ENCODE assay signal across 24 cellular contexts in genomic region chr18:54871231-54871630, GRCh38. TPM values are rescaled to one million over a fixed set of nuclear protein-coding genes. Genes with fewer than 3 reads are reported as not detected.
DNase-seq lines count a peak whose midpoint lies in the region; ATAC-seq, FAIRE-seq and TF ChIP-seq lines count a peak whose summit lies in the region.
"Had no signal": no experiment of that assay in that cellular context is flagged by ENCODE, and none has a peak within 500 bp of the region (broad histone marks: within the 10 kb centered on the region; RNA-seq: fewer than 3 reads in every experiment).

No MANE protein-coding gene starts in this region.

- H4K20me1 ChIP-seq in SK-N-SH (ENCODE audit: insufficient read depth) (no peaks in the 10 kb centered on the region), K562 (replicated peaks; ENCODE audit: control insufficient read depth, insufficient read depth, low read length) (no peaks in the 10 kb centered on the region)

- no peak overlapping the region for H3K9ac ChIP-seq in SK-N-SH
- peak overlapping the region in 1 of 2 experiments; percentile 14; a peak in 1 of 4 replicates for H3K9ac ChIP-seq in K562 (ENCODE audit: insufficient read depth in 1 of 2, low read depth in 2 of 2, low read length in 2 of 2)
- H3K9ac ChIP-seq in endodermal cell (ENCODE audit: extremely low read depth, low read length, poor library complexity, severe bottlenecking): no peak overlapping the region
- H3K9ac ChIP-seq in colonic mucosa (ENCODE audit: low read depth in 2 of 2, low read length in 2 of 2): no peak overlapping the region
- H3K9ac ChIP-seq: KMS-11 had no signal

- H3K36me3 Mint-ChIP-seq in endodermal cell (ENCODE audit: low read depth): no peaks in the 10 kb centered on the region
- no peaks in the 10 kb centered on the region for H3K36me3 Mint-ChIP-seq in activated CD4-positive, alpha-beta memory T cell treated with anti-CD3 and anti-CD28 coated beads for 36 hours

- H2AFZ ChIP-seq in SK-N-SH (ENCODE audit: low read depth): no peak overlapping the region
- peak overlapping the region; percentile 68; the same call in 1 of the 2 replicates for H2AFZ ChIP-seq in K562 (ENCODE audit: low read depth, low read length)

- H3K9me3 Mint-ChIP-seq in endodermal cell: peaks cover 7% of the 10 kb centered on the region
- H3K9me3 Mint-ChIP-seq in activated CD4-positive, alpha-beta memory T cell treated with anti-CD3 and anti-CD28 coated beads for 36 hours: no peaks in the 10 kb centered on the region
- H3K9me3 Mint-ChIP-seq: HFFc6 had no signal

- DNase-seq in NCI-H1417 (lab: John Stamatoyannopoulos, UW): peak in 2 of 3 experiments; percentile 32 to 84
- DNase-seq in NCI-H1417 treated with DMSO at 0.1 percent for 48 hours (lab: John Stamatoyannopoulos, UW): no peak
- peak; percentile 62 for DNase-seq in SK-N-SH
- peak in 3 of 4 experiments; percentile 6 to 35 (median 11) for DNase-seq in K562 (ENCODE audit: extremely low read depth in 1 of 4, low spot score in 3 of 4)
- no peak for DNase-seq in endodermal cell
- no peak for DNase-seq in activated naive CD4-positive, alpha-beta T cell treated with Interleukin-2 at 50 U/mL for 16 hours
- no peak for DNase-seq in activated CD4-positive, alpha-beta memory T cell treated with anti-CD3 and anti-CD28 coated beads for 36 hours
- DNase-seq in colonic mucosa: no peak
- DNase-seq: 8988T, COR-L47, DMS153, HFFc6, NCI-H1436, NCI-H2029, NCI-H2171 treated with DMSO at 0.1 percent for 48 hours, NCI-H446 treated with DMSO at 0.1 percent for 48 hours, NCI-H748 treated with DMSO at 0.1 percent for 48 hours, RPMI8226, SHP77 treated with DMSO at 0.1 percent for 48 hours had no signal

- H3K27me3 Mint-ChIP-seq in endodermal cell (ENCODE audit: insufficient read depth): no peaks in the 10 kb centered on the region
- no peaks in the 10 kb centered on the region for H3K27me3 Mint-ChIP-seq in activated CD4-positive, alpha-beta memory T cell treated with anti-CD3 and anti-CD28 coated beads for 36 hours

- H3K4me3 Mint-ChIP-seq in endodermal cell: no peak overlapping the region
- H3K4me3 Mint-ChIP-seq in activated CD4-positive, alpha-beta memory T cell treated with anti-CD3 and anti-CD28 coated beads for 36 hours: no peak overlapping the region
- H3K4me3 Mint-ChIP-seq: HFFc6 had no signal

- H3K27me3 ChIP-seq in SK-N-SH (ENCODE audit: insufficient read depth) (no peaks in the 10 kb centered on the region), K562 (ENCODE audit: control insufficient read depth in 2 of 2, insufficient read depth in 2 of 2, low read length in 2 of 2) (no peaks in the 10 kb centered on the region), endodermal cell (ENCODE audit: control insufficient read depth, insufficient read depth, low read length, poor library complexity, severe bottlenecking) (no peaks in the 10 kb centered on the region), colonic mucosa (no peaks in the 10 kb centered on the region)

- CTCF ChIA-PET in SK-N-SH (lab: Yijun Ruan, JAX) (interaction anchor here (0.9 to 2.2 kb wide), 5 partner anchors 44 to 370 kb away, joined by 3 to 8 read pairs (median 4); no protein-coding TSS in a partner anchor), K562 (lab: Yijun Ruan, JAX; ENCODE audit: low intra/inter-chr PET ratio) (no interaction called here)
- CTCF ChIA-PET in activated CD4-positive, alpha-beta memory T cell treated with anti-CD3 and anti-CD28 coated beads for 36 hours (lab: Charles Lee): interaction anchor here (1.0 kb wide), 1 partner anchor 479 kb away, joined by 3 read pairs; no protein-coding TSS in a partner anchor

- no peaks in the 10 kb centered on the region for H3K36me3 ChIP-seq in SK-N-SH (replicated peaks in 1 of 2; ENCODE audit: control insufficient read depth in 1 of 2, insufficient read depth in 2 of 2, low read length in 1 of 2)
- H3K36me3 ChIP-seq in K562 (ENCODE audit: control insufficient read depth, insufficient read depth, low read length): no peaks in the 10 kb centered on the region
- no peaks in the 10 kb centered on the region for H3K36me3 ChIP-seq in endodermal cell (ENCODE audit: control insufficient read depth, insufficient read depth, low read length)
- H3K36me3 ChIP-seq in colonic mucosa: no peaks in the 10 kb centered on the region

- H3K4me3 ChIP-seq in SK-N-SH (ENCODE audit: low read depth in 2 of 2, low read length in 1 of 2): no peak overlapping the region
- no peak overlapping the region for H3K4me3 ChIP-seq in K562
- H3K4me3 ChIP-seq in endodermal cell (ENCODE audit: low read length): no peak overlapping the region
- H3K4me3 ChIP-seq in colonic mucosa: no peak overlapping the region

- 66% methylated on average over 6 of the region's 6 CpGs for WGBS in SK-N-SH (ENCODE audit: low lambda C conversion rate)
- 14% methylated on average over 5 of the region's 6 CpGs for WGBS in K562 (ENCODE audit: insufficient coverage, low coverage, missing lambda C conversion rate)
- 95 to 98% methylated on average over 4 to 6 of the region's 6 CpGs for WGBS in endodermal cell (ENCODE audit: insufficient coverage in 1 of 2, insufficient read length in 1 of 2), 2 experiments

- no peaks in the 10 kb centered on the region for H3K9me1 ChIP-seq in K562 (ENCODE audit: control insufficient read depth, insufficient read depth, low read length)

- peak; percentile 34; the same call in 1 of the 3 replicates for ATAC-seq in K562
- ATAC-seq: HepG2 had no signal

- H3K79me2 ChIP-seq in SK-N-SH (ENCODE audit: insufficient read depth) (no peaks in the 10 kb centered on the region), K562 (ENCODE audit: control insufficient read depth, insufficient read depth, low read length) (no peaks in the 10 kb centered on the region)

- POLR2A ChIA-PET in SK-N-SH (lab: Yijun Ruan, JAX) (interaction anchor here (1.0 kb wide), 2 partner anchors 39 to 47 kb away, joined by 3 read pairs; no protein-coding TSS in a partner anchor), K562 (lab: Yijun Ruan, JAX) (no interaction called here)
- POLR2A ChIA-PET in activated CD4-positive, alpha-beta memory T cell treated with anti-CD3 and anti-CD28 coated beads for 36 hours (lab: Charles Lee): no interaction called here

- H3K27ac ChIP-seq in SK-N-SH (ENCODE audit: low read depth in 2 of 2, low read length in 1 of 2): peak overlapping the region in 1 of 2 experiments; percentile 77; a peak in 2 of 4 replicates
- peak overlapping the region; percentile 56; the same call in 2 of the 3 replicates for H3K27ac ChIP-seq in K562 (ENCODE audit: extremely low read depth, low read depth, low read length)
- no peak overlapping the region for H3K27ac ChIP-seq in endodermal cell (ENCODE audit: low read depth, low read length)
- no peak overlapping the region for H3K27ac ChIP-seq in colonic mucosa
- H3K27ac ChIP-seq: KMS-11 had no signal

- no peak overlapping the region for H3K27ac Mint-ChIP-seq in endodermal cell
- H3K27ac Mint-ChIP-seq in activated CD4-positive, alpha-beta memory T cell treated with anti-CD3 and anti-CD28 coated beads for 36 hours: no peak overlapping the region
- H3K27ac Mint-ChIP-seq: HFFc6 had no signal

- no peak for FAIRE-seq in K562 (lab: Jason Lieb, UNC)
- FAIRE-seq: GM12891, H54, HepG2 had no signal

- no peak overlapping the region for H3K4me2 ChIP-seq in SK-N-SH
- no peak overlapping the region for H3K4me2 ChIP-seq in K562 (ENCODE audit: insufficient read depth, low read length)
- H3K4me2 ChIP-seq: KMS-11 had no signal

- no peaks in the 10 kb centered on the region for H3K9me3 ChIP-seq in SK-N-SH
- H3K9me3 ChIP-seq in K562 (replicated peaks; ENCODE audit: control insufficient read depth, insufficient read depth, low read depth, low read length): no peaks in the 10 kb centered on the region
- H3K9me3 ChIP-seq in endodermal cell (ENCODE audit: control insufficient read depth, low read length): peaks cover 5% of the 10 kb centered on the region
- no peaks in the 10 kb centered on the region for H3K9me3 ChIP-seq in colonic mucosa

- in situ Hi-C loops in K562 (cut with MboI): no loop called here

- BruUV-seq in K562 (replicated peaks; lab: Mats Ljungman, UMichigan): no TSS peak

- no peak for TF ChIP-seq CTCF in SK-N-SH (IDR thresholded peaks at IDR 0.05)
- TF ChIP-seq CTCF in K562 (IDR thresholded peaks at IDR 0.05 in 2 of 3, conservative IDR thresholded peaks at IDR 0.05 in 1 of 3; ENCODE audit: insufficient read depth in 2 of 3, low read depth in 1 of 3, low read length in 3 of 3): no peak
- TF ChIP-seq CTCF in endodermal cell (conservative IDR thresholded peaks at IDR 0.05): no peak
- TF ChIP-seq CTCF in colonic mucosa (IDR thresholded peaks at IDR 0.05): no peak

- H3F3A ChIP-seq in SK-N-SH (replicated peaks; ENCODE audit: insufficient read depth): no peaks in the 10 kb centered on the region

- intact Hi-C loops in K562 (cut with micrococcal nuclease) (no loop called here), colonic mucosa (cut with DNase I) (no loop called here)
- intact Hi-C loops in activated CD4-positive, alpha-beta memory T cell treated with anti-CD3 and anti-CD28 coated beads for 36 hours (cut with micrococcal nuclease): no loop called here

- TF ChIP-seq POLR2A in K562 (conservative IDR thresholded peaks at IDR 0.05): no peak

- TF ChIP-seq EP300 in SK-N-SH (IDR thresholded peaks at IDR 0.05; ENCODE audit: borderline replicate concordance in 1 of 2, low read depth in 1 of 2, low read length in 1 of 2): peak in 1 of 2 experiments; percentile 96; a peak in 2 of 4 replicates
- TF ChIP-seq EP300 in K562 (IDR thresholded peaks at IDR 0.05; ENCODE audit: low read length): no peak

- H3K4me1 ChIP-seq in SK-N-SH (ENCODE audit: control insufficient read depth in 1 of 2, insufficient read depth in 2 of 2, low read depth in 1 of 2, low read length in 1 of 2) (peaks cover 0 to 3% of the 10 kb centered on the region in 2 experiments; a peak in 2 of 4 replicates), K562 (replicated peaks in 1 of 2; ENCODE audit: control insufficient read depth in 2 of 2, insufficient read depth in 2 of 2, low read length in 2 of 2) (peaks cover 0 to 20% of the 10 kb centered on the region in 2 experiments; a peak in 3 of 5 replicates), endodermal cell (ENCODE audit: control insufficient read depth, insufficient read depth, low read length) (no peaks in the 10 kb centered on the region), colonic mucosa (no peaks in the 10 kb centered on the region)

- no peaks in the 10 kb centered on the region for H3K9me2 ChIP-seq in SK-N-SH

- no peaks in the 10 kb centered on the region for H3K4me1 Mint-ChIP-seq in endodermal cell
- peaks cover 5% of the 10 kb centered on the region for H3K4me1 Mint-ChIP-seq in activated CD4-positive, alpha-beta memory T cell treated with anti-CD3 and anti-CD28 coated beads for 36 hours (ENCODE audit: low read depth)

- TF ChIP-seq RAD21 in SK-N-SH (IDR thresholded peaks at IDR 0.05; ENCODE audit: low read length): peak; percentile 25; the same call in 1 of the 2 replicates
- TF ChIP-seq RAD21 in K562 (CRISPR knock-in tag; conservative IDR thresholded peaks at IDR 0.05 in 1 of 2, IDR thresholded peaks at IDR 0.05 in 1 of 2): no peak

RNA-seq across cellular contexts. Expression of gene RAB27B, which starts 43.0 kb away (rescaled TPM):
- polyA plus RNA-seq in SK-N-SH (2012; rRNA removed) (0.56 and 0.68 TPM in 2 replicates), K562 (2011; rRNA removed) (0.19 and 2.5 TPM in 2 replicates), K562 (2014; fragmentation: Illumina TruSeq; extraction: Trizol) (1.2 TPM in 2 replicates), K562 (2014; fragmentation: Nextera tagmentation; extraction: Ambion mirVana) (under 1 TPM; 0.44 to 0.71 TPM), K562 (2014; rRNA removed) (0.67 and 1.0 TPM in 2 replicates)
- polyA plus RNA-seq in SK-N-SH (2012; cell fraction: cytosol; rRNA removed): 1.1 and 1.3 TPM in 2 replicates
- 0.59 and 1.2 TPM in 2 replicates for polyA plus RNA-seq in SK-N-SH (2012; cell fraction: nucleus; rRNA removed)
- 0.37 and 1.9 TPM in 2 replicates for total RNA-seq in K562 (2011; cell fraction: chromatin; rRNA removed; ENCODE audit: low replicate concordance)
- total RNA-seq in K562 (2011; cell fraction: nucleolus; rRNA removed): 0.17 and 0.26 TPM in 2 replicates
- 0.66 and 1.1 TPM in 2 replicates for total RNA-seq in K562 (2011; cell fraction: nucleoplasm; rRNA removed)
- total RNA-seq in K562 (2014; rRNA removed) (0.91 and 1.8 TPM in 2 replicates), K562 (2014; rRNA removed; fragmentation: Illumina TruSeq; extraction: Trizol) (2.4 and 2.5 TPM in 2 replicates), K562 (2015; rRNA removed; fragmentation: Illumina TruSeq; extraction: Trizol) (5.0 and 5.7 TPM in 2 replicates), K562 (2021) (2.0 and 3.1 TPM in 2 replicates), endodermal cell (under 1 TPM; 0.40 to 0.99 TPM), colonic mucosa (10 to 100 TPM in 1 of 2 donors, 1 to 10 TPM in 1; 8.9 to 12.5 TPM)
- 0.07 and 1.2 TPM in 2 replicates for polyA plus RNA-seq in K562 (2011; cell fraction: cytosol; rRNA removed)
- 0.45 and 2.0 TPM in 2 replicates for polyA plus RNA-seq in K562 (2011; cell fraction: nucleus; rRNA removed)
- 2.4 and 3.7 TPM in 2 replicates for polyA plus RNA-seq in K562 (2012)
- polyA minus RNA-seq in K562 (2011; rRNA and poly(A)+ RNA removed): 0.87 and 3.0 TPM in 2 replicates
- 0.73 and 2.3 TPM in 2 replicates for polyA minus RNA-seq in K562 (2011; cell fraction: cytosol; rRNA and poly(A)+ RNA removed)
- 0.33 and 1.1 TPM in 2 replicates for polyA minus RNA-seq in K562 (2011; cell fraction: nucleus; rRNA and poly(A)+ RNA removed)
- polyA plus RNA-seq in endodermal cell (2013, experiment 1 of 2): 0.25 TPM
- polyA plus RNA-seq in endodermal cell (2013, experiment 2 of 2): 0.29 TPM
- under 1 TPM; 0.22 to 0.31 TPM for total RNA-seq in activated CD4-positive, alpha-beta memory T cell treated with anti-CD3 and anti-CD28 coated beads for 36 hours
- total RNA-seq: HepG2, OCI-LY7 had no signal
- polyA plus RNA-seq: HepG2 had no signal

Comparison
In these comparisons a context has a peak if more than half of its experiments do, and no peak if none do; other contexts are left out.
1. DNase-seq: peak in NCI-H1417 (2 of 3), SK-N-SH (single experiment) and K562 (3 of 4); none in NCI-H1417 treated with DMSO at 0.1 percent for 48 hours (single experiment), endodermal cell (single experiment), activated naive CD4-positive, alpha-beta T cell treated with Interleukin-2 at 50 U/mL for 16 hours (single experiment), activated CD4-positive, alpha-beta memory T cell treated with anti-CD3 and anti-CD28 coated beads for 36 hours (single experiment) and colonic mucosa (single experiment).